Comparison of ENCODE assay signal across 14 cellular contexts in the genomic region with DNA sequence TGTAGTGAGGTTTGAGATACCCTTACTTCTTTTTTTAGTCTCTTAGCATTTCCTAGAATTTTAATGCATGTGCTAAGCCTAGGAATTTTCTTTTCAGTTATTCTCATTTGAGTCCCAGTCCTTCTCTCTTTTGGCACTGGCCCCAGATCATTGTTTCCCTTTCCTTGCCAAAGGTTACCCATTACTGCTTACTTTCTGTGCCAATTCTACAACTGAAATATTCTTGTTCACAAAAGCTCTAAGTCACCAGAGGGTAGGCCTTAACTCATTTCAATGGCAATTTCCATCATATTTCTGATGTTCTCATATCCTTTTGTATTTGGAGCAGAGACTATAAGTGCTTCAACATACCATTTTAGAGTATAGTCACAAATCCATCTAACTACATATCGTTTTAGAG.
DNase-seq lines count a peak whose midpoint lies in the region; ATAC-seq and TF ChIP-seq lines count a peak whose summit lies in the region.
"Had no signal": no experiment of that assay in that cellular context is flagged by ENCODE, and none has a peak within 500 bp of the region (broad histone marks: within the 10 kb centered on the region; RNA-seq: fewer than 3 reads in every experiment).

No MANE protein-coding gene starts in this region.

- intact Hi-C loops in breast epithelium (cut with DNase I; ENCODE audit: low total_unique reads) = no loop called here
- intact Hi-C loops in MCF 10A (cut with micrococcal nuclease) = no loop called here

- TF ChIP-seq CTCF in breast epithelium (IDR thresholded peaks at IDR 0.05) (no peak), MCF 10A (IDR thresholded peaks at IDR 0.05; ENCODE audit: unreplicated experiment) (no peak), right atrium auricular region (IDR thresholded peaks at IDR 0.05) (no peak), tibial nerve (IDR thresholded peaks at IDR 0.05) (no peak)

- H3K4me1 ChIP-seq in breast epithelium = no peaks in the 10 kb centered on the region
- peaks cover 25% of the 10 kb centered on the region for H3K4me1 ChIP-seq in adipocyte (ENCODE audit: control insufficient read depth, insufficient read depth, low read length)
- peaks cover 0 to 17% of the 10 kb centered on the region in 2 donors for H3K4me1 ChIP-seq in right atrium auricular region
- peaks cover 0 to 26% (median 2%) of the 10 kb centered on the region in 4 donors for H3K4me1 ChIP-seq in tibial nerve

- TF ChIP-seq POLR2A in breast epithelium (IDR thresholded peaks at IDR 0.05) (no peak), tibial nerve (IDR thresholded peaks at IDR 0.05) (no peak)

- no peak overlapping the region for H3K27ac Mint-ChIP-seq in MCF 10A (ENCODE audit: low read depth, unreplicated experiment)
- H3K27ac Mint-ChIP-seq in stimulated activated memory B cell treated with anti-CD40 and anti-IgM and Interleukin-4, amounts not matched to agents 10 μg/mL and 1 μg/mL and 100 μg/mL, for 72 hours = no peak overlapping the region

- H3K36me3 Mint-ChIP-seq in MCF 10A (ENCODE audit: insufficient read depth, unreplicated experiment) = no peaks in the 10 kb centered on the region
- peaks cover 8% of the 10 kb centered on the region for H3K36me3 Mint-ChIP-seq in stimulated activated memory B cell treated with anti-CD40 and anti-IgM and Interleukin-4, amounts not matched to agents 10 μg/mL and 1 μg/mL and 100 μg/mL, for 72 hours

- ATAC-seq in stimulated activated memory B cell treated with anti-CD40 and anti-IgM and Interleukin-4, amounts not matched to agents 10 μg/mL and 1 μg/mL and 100 μg/mL, for 72 hours = no peak
- no peak for ATAC-seq in GM18870 (IDR thresholded peaks at IDR 0.05; ENCODE audit: unreplicated experiment)
- no peak for ATAC-seq in HG03175 (IDR thresholded peaks at IDR 0.05; ENCODE audit: unreplicated experiment)

- peaks cover 12% of the 10 kb centered on the region for H3K9me3 Mint-ChIP-seq in MCF 10A (ENCODE audit: unreplicated experiment)
- peaks cover 10% of the 10 kb centered on the region for H3K9me3 Mint-ChIP-seq in stimulated activated memory B cell treated with anti-CD40 and anti-IgM and Interleukin-4, amounts not matched to agents 10 μg/mL and 1 μg/mL and 100 μg/mL, for 72 hours

- H3K36me3 ChIP-seq in breast epithelium (no peaks in the 10 kb centered on the region), adipocyte (ENCODE audit: control insufficient read depth, insufficient read depth, low read length, severe bottlenecking) (no peaks in the 10 kb centered on the region), right atrium auricular region (no peaks in the 10 kb centered on the region), tibial nerve (no peaks in the 10 kb centered on the region)

- CTCF ChIA-PET in MCF 10A (lab: Yijun Ruan, JAX) = no interaction called here

- DNase-seq in breast epithelium (ENCODE audit: low spot score in 2 of 2) = no peak
- DNase-seq in MCF 10A (ENCODE audit: unreplicated experiment) = no peak
- DNase-seq in adipocyte (ENCODE audit: low read depth) = peak; percentile 28
- no peak for DNase-seq in right atrium auricular region (ENCODE audit: low spot score)
- DNase-seq in tibial nerve (ENCODE audit: low spot score in 2 of 2) = no peak
- DNase-seq: activated T-cell treated with anti-CD3 and anti-CD28 coated beads, Interleukin-2, amount 50 U/mL, for 48 hours; kidney; NCI-H1048; NCI-H510A had no signal

- H3K9me3 ChIP-seq in breast epithelium (no peaks in the 10 kb centered on the region), adipocyte (ENCODE audit: control insufficient read depth, low read length) (peaks cover 7% of the 10 kb centered on the region), right atrium auricular region (peaks cover 0 to 12% of the 10 kb centered on the region in 2 donors), tibial nerve (peaks cover 0 to 10% (median 3%) of the 10 kb centered on the region in 4 donors)

- peak overlapping the region; percentile 57 to 58 for H3K27ac ChIP-seq in breast epithelium
- H3K27ac ChIP-seq in right atrium auricular region = peak overlapping the region; percentile 37 to 66
- peak overlapping the region in 3 of 4 donors; percentile 44 to 73 (median 68) for H3K27ac ChIP-seq in tibial nerve

- H3K27me3 ChIP-seq in breast epithelium (no peaks in the 10 kb centered on the region), adipocyte (replicated peaks; ENCODE audit: control insufficient read depth, insufficient read depth, low read length) (no peaks in the 10 kb centered on the region), right atrium auricular region (no peaks in the 10 kb centered on the region), tibial nerve (no peaks in the 10 kb centered on the region)

- WGBS in tibial nerve, 2 donors = 40 to 64% methylated on average over 1 of the region's 1 CpG

- H3K4me3 ChIP-seq in breast epithelium (no peak overlapping the region), adipocyte (ENCODE audit: low read length) (peak overlapping the region; percentile 51), right atrium auricular region (no peak overlapping the region), tibial nerve (no peak overlapping the region)
- H3K4me3 ChIP-seq: smooth muscle cell had no signal

- no peak for TF ChIP-seq EP300 in tibial nerve (IDR thresholded peaks at IDR 0.05)

- H3K4me1 Mint-ChIP-seq in MCF 10A (ENCODE audit: insufficient read depth, unreplicated experiment) = no peaks in the 10 kb centered on the region
- H3K4me1 Mint-ChIP-seq in stimulated activated memory B cell treated with anti-CD40 and anti-IgM and Interleukin-4, amounts not matched to agents 10 μg/mL and 1 μg/mL and 100 μg/mL, for 72 hours = peaks cover 4% of the 10 kb centered on the region

- H3K9ac ChIP-seq in adipocyte (ENCODE audit: low read length) = peak overlapping the region; percentile 13

- H3K27me3 Mint-ChIP-seq in MCF 10A (ENCODE audit: insufficient read depth, unreplicated experiment) = no peaks in the 10 kb centered on the region
- no peaks in the 10 kb centered on the region for H3K27me3 Mint-ChIP-seq in stimulated activated memory B cell treated with anti-CD40 and anti-IgM and Interleukin-4, amounts not matched to agents 10 μg/mL and 1 μg/mL and 100 μg/mL, for 72 hours
- H3K27me3 Mint-ChIP-seq: naive thymus-derived CD8-positive, alpha-beta T cell had no signal

- H3K4me3 Mint-ChIP-seq in MCF 10A (ENCODE audit: unreplicated experiment) = no peak overlapping the region
- H3K4me3 Mint-ChIP-seq in stimulated activated memory B cell treated with anti-CD40 and anti-IgM and Interleukin-4, amounts not matched to agents 10 μg/mL and 1 μg/mL and 100 μg/mL, for 72 hours = no peak overlapping the region

- POLR2A ChIA-PET in MCF 10A (lab: Yijun Ruan, JAX) = no interaction called here

- no TSS peak for BruUV-seq in MCF 10A (replicated peaks; lab: Mats Ljungman, UMichigan)
